In genomic region chr12:124411291-124411878, GRCh38 we compare ENCODE assay signal across 10 cellular contexts.
DNase-seq lines count a peak whose midpoint lies in the region; ATAC-seq, FAIRE-seq and TF ChIP-seq lines count a peak whose summit lies in the region.
"Had no signal": no experiment of that assay in that cellular context is flagged by ENCODE, and none has a peak within 500 bp of the region (broad histone marks: within the 10 kb centered on the region; RNA-seq: fewer than 3 reads in every experiment).

No MANE protein-coding gene starts in this region.

- POLR2A ChIA-PET in HepG2 (lab: Yijun Ruan, JAX) = no interaction called here

- TF ChIP-seq RAD21 in HepG2 (CRISPR knock-in tag; IDR thresholded peaks at IDR 0.05) = no peak

- ATAC-seq in right lobe of liver (peak in 3 of 4 donors; percentile 7 to 8 (median 8)), HepG2 (no peak), HG03469 (IDR thresholded peaks at IDR 0.05; ENCODE audit: unreplicated experiment) (no peak), HG03139 (IDR thresholded peaks at IDR 0.05; ENCODE audit: unreplicated experiment) (no peak)

- 100% methylated on average over 4 of the region's 25 CpGs for WGBS in right lobe of liver (ENCODE audit: insufficient coverage, low coverage, low lambda C conversion rate, missing lambda C conversion rate)
- WGBS in HepG2 (ENCODE audit: low lambda C conversion rate) = 93% methylated on average over 16 of the region's 25 CpGs

- no peak for TF ChIP-seq POLR2A in right lobe of liver (IDR thresholded peaks at IDR 0.05)
- TF ChIP-seq POLR2A in HepG2 (IDR thresholded peaks at IDR 0.05; ENCODE audit: insufficient read depth in 1 of 2, low read depth in 2 of 2, low read length in 2 of 2) = no peak

- CTCF ChIA-PET in HepG2 (lab: Yijun Ruan, JAX; ENCODE audit: low intra/inter-chr PET ratio, low total read pairs) = no interaction called here

- FAIRE-seq in HepG2 (lab: Jason Lieb, UNC) = no peak

- no peaks in the 10 kb centered on the region for H3K9me3 ChIP-seq in right lobe of liver
- H3K9me3 ChIP-seq in HepG2 (ENCODE audit: low read length) = no peaks in the 10 kb centered on the region
- H3K9me3 ChIP-seq in muscle layer of colon (ENCODE audit: low read length) = no peaks in the 10 kb centered on the region

- H3K36me3 ChIP-seq in right lobe of liver = no peaks in the 10 kb centered on the region
- H3K36me3 ChIP-seq in HepG2 (replicated peaks in 1 of 2; ENCODE audit: control insufficient read depth in 1 of 2, insufficient read depth in 2 of 2, low read length in 2 of 2) = peaks cover 3 to 23% of the 10 kb centered on the region in 2 experiments; a peak in 3 of 5 replicates
- H3K36me3 ChIP-seq in muscle layer of colon (ENCODE audit: insufficient read depth, low read length) = peaks cover 7% of the 10 kb centered on the region

- peaks cover 0 to 9% (median 0%) of the 10 kb centered on the region in 4 donors for H3K4me1 ChIP-seq in right lobe of liver
- no peaks in the 10 kb centered on the region for H3K4me1 ChIP-seq in HepG2 (ENCODE audit: insufficient read depth, low read length)
- peaks cover 61% of the 10 kb centered on the region for H3K4me1 ChIP-seq in muscle layer of colon (ENCODE audit: insufficient read depth, low read length)

- DNase-seq in right lobe of liver (no peak), HepG2 (ENCODE audit: low spot score) (no peak), dorsolateral prefrontal cortex (peak in 4 of 10 donors; percentile 49 to 85 (median 58)), AML-193 (lab: John Stamatoyannopoulos, UW) (no peak)
- no peak for DNase-seq in activated CD4-positive, CD25-positive, alpha-beta regulatory T cell treated with anti-CD3 and anti-CD28 coated beads, Interleukin-2, amount 50 U/mL, for 72 hours
- DNase-seq: midbrain, NCI-H524 had no signal

- H3K27me3 ChIP-seq in right lobe of liver (no peaks in the 10 kb centered on the region), HepG2 (ENCODE audit: control insufficient read depth in 1 of 2, insufficient read depth in 2 of 2, low read length in 2 of 2) (no peaks in the 10 kb centered on the region), dorsolateral prefrontal cortex (no peaks in the 10 kb centered on the region), muscle layer of colon (ENCODE audit: control insufficient read depth in 1 of 2, insufficient read depth in 2 of 2, low read length in 2 of 2) (no peaks in the 10 kb centered on the region)

- TF ChIP-seq CTCF in right lobe of liver (IDR thresholded peaks at IDR 0.05) (no peak), HepG2 (CRISPR knock-in tag; IDR thresholded peaks at IDR 0.05) (no peak), dorsolateral prefrontal cortex (IDR thresholded peaks at IDR 0.05 in 54 of 56, conservative IDR thresholded peaks at IDR 0.05 in 2 of 56; ENCODE audit: low read depth in 1 of 56, partially characterized antibody in 56 of 56) (no peak)

- H3K4me2 ChIP-seq in HepG2 (ENCODE audit: low read depth, low read length) = no peak overlapping the region

- no peak overlapping the region for H3K27ac ChIP-seq in right lobe of liver
- no peak overlapping the region for H3K27ac ChIP-seq in HepG2 (ENCODE audit: extremely low read length, insufficient read depth, low read length)
- peak overlapping the region in 53 of 59 donors; percentile 0 to 85 (median 69) for H3K27ac ChIP-seq in dorsolateral prefrontal cortex
- H3K27ac ChIP-seq in muscle layer of colon (ENCODE audit: low read depth, low read length) = peak overlapping the region; percentile 89

- no peak overlapping the region for H2AFZ ChIP-seq in HepG2 (ENCODE audit: low read length)

- no peak for TF ChIP-seq EP300 in HepG2 (IDR thresholded peaks at IDR 0.05; ENCODE audit: low read depth in 2 of 2, low read length in 2 of 2)
- no peak for TF ChIP-seq EP300 in HepG2 (CRISPR knock-in tag; IDR thresholded peaks at IDR 0.05; ENCODE audit: borderline replicate concordance)

- H3K79me2 ChIP-seq in HepG2 (ENCODE audit: insufficient read depth, low read length) = no peaks in the 10 kb centered on the region

- H3K4me3 ChIP-seq in right lobe of liver (no peak overlapping the region), HepG2 (replicated peaks in 1 of 3; ENCODE audit: insufficient read depth in 1 of 3, low read depth in 2 of 3, low read length in 3 of 3) (no peak overlapping the region), dorsolateral prefrontal cortex (peak overlapping the region in 1 of 59 donors; percentile 32), muscle layer of colon (ENCODE audit: low read depth in 1 of 2, low read length in 2 of 2) (no peak overlapping the region)

- H4K20me1 ChIP-seq in HepG2 (ENCODE audit: insufficient read depth, low read length) = no peaks in the 10 kb centered on the region

- intact Hi-C loops in right lobe of liver (cut with DNase I) (no loop called here), HepG2 (cut with micrococcal nuclease; ENCODE audit: unreplicated experiment) (no loop called here), dorsolateral prefrontal cortex (cut with DNase I) (no loop called here)

- BruUV-seq in HepG2 (replicated peaks; lab: Mats Ljungman, UMichigan) = no TSS peak

- no peak overlapping the region for H3K9ac ChIP-seq in HepG2 (ENCODE audit: insufficient read depth, low read depth, low read length)
- peak overlapping the region; percentile 36 for H3K9ac ChIP-seq in muscle layer of colon (ENCODE audit: low read length)

- in situ Hi-C loops in HepG2 (cut with HindIII; ENCODE audit: extremely low pct_ligation_motif_present, low pct_unique_long_range_greater_than_20kb) = no loop called here

TF ChIP-seq in HepG2, 621 proteins besides CTCF, POLR2A, EP300 and RAD21 (continues in another document):
- TF ChIP-seq ZNF230 (CRISPR knock-in tag; IDR thresholded peaks at IDR 0.05) (no peak), CHD2 (IDR thresholded peaks at IDR 0.05; ENCODE audit: low read depth, low read length) (no peak), ZNF557 (CRISPR knock-in tag; IDR thresholded peaks at IDR 0.05) (no peak), TRIM24 (CRISPR knock-in tag; IDR thresholded peaks at IDR 0.05) (no peak), ZNF678 (CRISPR knock-in tag; IDR thresholded peaks at IDR 0.05) (no peak), HIC2 (CRISPR knock-in tag; IDR thresholded peaks at IDR 0.05; ENCODE audit: low read depth) (no peak), STAG1 (CRISPR knock-in tag; IDR thresholded peaks at IDR 0.05) (no peak), SP2 (CRISPR knock-in tag; IDR thresholded peaks at IDR 0.05) (no peak), PAXIP1 (CRISPR knock-in tag; conservative IDR thresholded peaks at IDR 0.05) (no peak)
- TF ChIP-seq, protein P1, sequence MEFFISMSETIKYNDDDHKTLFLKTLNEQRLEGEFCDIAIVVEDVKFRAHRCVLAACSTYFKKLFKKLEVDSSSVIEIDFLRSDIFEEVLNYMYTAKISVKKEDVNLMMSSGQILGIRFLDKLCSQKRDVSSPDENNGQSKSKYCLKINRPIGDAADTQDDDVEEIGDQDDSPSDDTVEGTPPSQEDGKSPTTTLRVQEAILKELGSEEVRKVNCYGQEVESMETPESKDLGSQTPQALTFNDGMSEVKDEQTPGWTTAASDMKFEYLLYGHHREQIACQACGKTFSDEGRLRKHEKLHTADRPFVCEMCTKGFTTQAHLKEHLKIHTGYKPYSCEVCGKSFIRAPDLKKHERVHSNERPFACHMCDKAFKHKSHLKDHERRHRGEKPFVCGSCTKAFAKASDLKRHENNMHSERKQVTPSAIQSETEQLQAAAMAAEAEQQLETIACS (CRISPR knock-in tag; IDR thresholded peaks at IDR 0.05) = no peak

Comparison
In these comparisons a context has a peak if more than half of its experiments do, and no peak if none do; other contexts are left out.
1. ATAC-seq: peak in right lobe of liver (3 of 4); none in HepG2 (single experiment), HG03469 (single experiment) and HG03139 (single experiment).
2. H3K27ac ChIP-seq: peak in dorsolateral prefrontal cortex (53 of 59) and muscle layer of colon (single experiment); none in right lobe of liver (0 of 3) and HepG2 (single experiment).